ENCODE assay signal across 8 cellular contexts in the genomic region with DNA sequence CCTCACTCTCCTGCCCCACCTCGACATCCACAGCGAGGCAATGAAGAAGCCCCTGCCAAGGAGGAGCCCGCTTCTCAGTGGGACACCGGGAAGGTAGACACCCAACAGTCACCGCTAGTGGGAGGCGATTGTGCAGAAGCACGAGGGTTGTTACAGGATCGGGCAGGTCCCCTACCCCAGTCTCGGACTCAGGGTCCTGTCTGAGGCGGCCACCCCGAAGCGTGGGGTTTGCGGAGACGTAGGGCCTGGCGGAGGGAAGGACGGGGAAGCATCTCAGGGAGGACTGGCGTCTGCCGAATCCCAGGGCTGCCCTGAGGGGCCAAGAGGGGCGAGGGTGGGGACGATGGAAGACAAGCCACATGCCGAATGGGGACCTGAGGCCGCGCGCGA.
DNase-seq lines count a peak whose midpoint lies in the region; ATAC-seq and TF ChIP-seq lines count a peak whose summit lies in the region.
"Not testable (repeated sequence)": the region's sequence is repeated elsewhere in the genome, so short reads cannot be mapped to it uniquely, and the experiment has no call there.

No MANE protein-coding gene starts in this region.

- not testable (repeated sequence) for H3K4me1 ChIP-seq in BE2C
- H3K4me1 ChIP-seq in sigmoid colon, result peaks cover 0 to 17% (median 9%) of the 10 kb centered on the region in 4 donors

- not testable (repeated sequence) for TF ChIP-seq EP300 in sigmoid colon (IDR thresholded peaks at IDR 0.05)

- peaks cover 27% of the 10 kb centered on the region for H3K4me1 Mint-ChIP-seq in endothelial cell (ENCODE audit: unreplicated experiment)

- TF ChIP-seq CTCF in BE2C (IDR thresholded peaks at IDR 0.05; ENCODE audit: low read depth, low read length); NB4 (IDR thresholded peaks at IDR 0.05; ENCODE audit: low read depth, low read length); endothelial cell (IDR thresholded peaks at IDR 0.05; ENCODE audit: unreplicated experiment); lower leg skin (IDR thresholded peaks at IDR 0.05); sigmoid colon (IDR thresholded peaks at IDR 0.05): not testable (repeated sequence)

- H3K9me3 ChIP-seq in BE2C, sigmoid colon: not testable (repeated sequence)

- H3K27ac Mint-ChIP-seq in endothelial cell (ENCODE audit: unreplicated experiment), result peak overlapping the region; percentile 94

- not testable (repeated sequence) for H3K9me3 Mint-ChIP-seq in endothelial cell (ENCODE audit: unreplicated experiment)

- H3K36me3 ChIP-seq in BE2C, sigmoid colon: not testable (repeated sequence)

- intact Hi-C loops in lower leg skin (cut with DNase I; ENCODE audit: low total_unique reads), result not testable (repeated sequence)
- intact Hi-C loops in sigmoid colon (cut with DNase I), result loop anchor here (10.0 kb wide), 1 partner anchor 52 kb away; no protein-coding TSS in a partner anchor

- TF ChIP-seq POLR2A in NB4 (IDR thresholded peaks at IDR 0.05; ENCODE audit: extremely low read depth, insufficient read length); lower leg skin (IDR thresholded peaks at IDR 0.05); sigmoid colon (IDR thresholded peaks at IDR 0.05): not testable (repeated sequence)

- ATAC-seq in GM19351 (IDR thresholded peaks at IDR 0.05; ENCODE audit: unreplicated experiment), result peak; percentile 36
- peak; percentile 32 for ATAC-seq in HG02943 (IDR thresholded peaks at IDR 0.05; ENCODE audit: low read depth, unreplicated experiment)

- WGBS in lower leg skin, 2 donors, result 0% methylated on average over 4 of the region's 25 CpGs
- WGBS in sigmoid colon, 2 donors, result 0% methylated on average over 18 to 23 of the region's 25 CpGs

- not testable (repeated sequence) for H3K36me3 Mint-ChIP-seq in endothelial cell (ENCODE audit: low read depth, unreplicated experiment)

- H3K27me3 ChIP-seq in BE2C, sigmoid colon: not testable (repeated sequence)

- H3K27me3 Mint-ChIP-seq in endothelial cell (ENCODE audit: unreplicated experiment), result not testable (repeated sequence)

- DNase-seq in BE2C; lower leg skin (ENCODE audit: low spot score in 2 of 2); sigmoid colon: not testable (repeated sequence)
- DNase-seq in NB4 (ENCODE audit: low read depth), result peak; percentile 16
- DNase-seq in activated T-cell treated with anti-CD3 and anti-CD28 coated beads, Interleukin-2, amount 50 U/mL, for 48 hours, result peak; percentile 53 to 54
- peak; percentile 22 for DNase-seq in endothelial cell (ENCODE audit: low spot score)

- H3K4me3 Mint-ChIP-seq in endothelial cell (ENCODE audit: unreplicated experiment), result peak overlapping the region; percentile 96

- peak overlapping the region; percentile 88 to 92 (median 90) for H3K27ac ChIP-seq in sigmoid colon

- peak overlapping the region; percentile 70 for H3K4me3 ChIP-seq in BE2C (ENCODE audit: low read depth, low read length)
- peak overlapping the region; percentile 76 for H3K4me3 ChIP-seq in NB4 (ENCODE audit: low read depth, low read length)
- peak overlapping the region; percentile 44 for H3K4me3 ChIP-seq in lower leg skin (ENCODE audit: low read depth, poor library complexity, severe bottlenecking)
- peak overlapping the region; percentile 60 to 78 (median 63) for H3K4me3 ChIP-seq in sigmoid colon
